In genomic region chr11:27722117-27722844, GRCh38 we compare ENCODE assay signal across 8 cellular contexts.
DNase-seq lines count a peak whose midpoint lies in the region; ATAC-seq and TF ChIP-seq lines count a peak whose summit lies in the region.

No MANE protein-coding gene starts in this region.

- H3K4me1 Mint-ChIP-seq in memory B cell, result peaks cover 6% of the 10 kb centered on the region

- peak overlapping the region; percentile 28 for H3K4me3 Mint-ChIP-seq in memory B cell

- H3K27me3 Mint-ChIP-seq in memory B cell, result peaks cover 36% of the 10 kb centered on the region

- no peaks in the 10 kb centered on the region for H3K9me3 Mint-ChIP-seq in memory B cell

- peak overlapping the region; percentile 53 for H3K4me3 ChIP-seq in astrocyte of the spinal cord (ENCODE audit: low read depth, low read length)

- ATAC-seq in HG02763 (IDR thresholded peaks at IDR 0.05; ENCODE audit: unreplicated experiment) (peak; percentile 36), memory B cell (ENCODE audit: low read depth) (no peak), GM21526 (IDR thresholded peaks at IDR 0.05; ENCODE audit: low FRiP score, unreplicated experiment) (no peak), HG03469 (IDR thresholded peaks at IDR 0.05; ENCODE audit: unreplicated experiment) (no peak)

- no peaks in the 10 kb centered on the region for H3K36me3 Mint-ChIP-seq in memory B cell

- no peak for TF ChIP-seq CTCF in astrocyte of the spinal cord (IDR thresholded peaks at IDR 0.05; ENCODE audit: low read depth, low read length)

- DNase-seq in EL, result peak; percentile 72
- peak; percentile 65 for DNase-seq in astrocyte of the spinal cord (ENCODE audit: low read depth, low spot score)
- no peak for DNase-seq in memory B cell (ENCODE audit: low spot score in 2 of 2)
- no peak for DNase-seq in OCI-M2 (lab: John Stamatoyannopoulos, UW; ENCODE audit: unreplicated experiment)
- no peak for DNase-seq in NCI-H2171 (lab: John Stamatoyannopoulos, UW)

- in situ Hi-C loops in astrocyte of the spinal cord (cut with HindIII; ENCODE audit: low sequenced_read_pairs), result loop anchor here (25.0 kb wide), 1 partner anchor 1615 kb away; no protein-coding TSS in a partner anchor

- no peak overlapping the region for H3K27ac Mint-ChIP-seq in memory B cell

Comparison
In these comparisons a context has a peak if more than half of its experiments do, and no peak if none do; other contexts are left out.
1. DNase-seq: peak in EL (single experiment) and astrocyte of the spinal cord (single experiment); none in memory B cell (0 of 2), OCI-M2 (single experiment) and NCI-H2171 (single experiment).